ENCODE assay signal across 13 cellular contexts in the genomic region with DNA sequence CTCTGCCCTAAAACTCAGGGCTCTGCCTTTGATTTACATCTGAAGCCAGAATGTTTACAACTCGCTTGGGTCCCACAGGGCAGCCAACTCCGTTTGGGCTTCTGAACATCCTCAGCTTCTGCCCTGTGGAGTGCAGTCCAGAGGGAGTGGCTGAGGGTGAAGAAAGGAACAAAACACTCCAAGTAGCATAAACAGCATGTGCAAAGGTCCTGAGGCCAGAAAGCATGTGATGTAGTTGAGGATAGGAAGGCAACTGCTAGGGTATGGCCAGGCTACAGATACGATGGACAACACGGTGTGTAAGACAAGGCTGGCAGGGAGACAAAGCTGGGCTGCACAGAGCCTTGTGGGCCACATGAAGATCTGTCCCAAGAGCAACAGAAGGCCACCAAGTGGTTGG. TPM values are rescaled to one million over a fixed set of nuclear protein-coding genes. Genes with fewer than 3 reads are reported as not detected.
DNase-seq lines count a peak whose midpoint lies in the region; ATAC-seq, FAIRE-seq and TF ChIP-seq lines count a peak whose summit lies in the region.
"Had no signal": no experiment of that assay in that cellular context is flagged by ENCODE, and none has a peak within 500 bp of the region (broad histone marks: within the 10 kb centered on the region; RNA-seq: fewer than 3 reads in every experiment).

No MANE protein-coding gene starts in this region.

- WGBS in K562 (ENCODE audit: insufficient coverage, low coverage, missing lambda C conversion rate): 0% methylated on average over 4 of the region's 4 CpGs
- 84 to 85% methylated on average over 4 of the region's 4 CpGs for WGBS in sigmoid colon, 2 donors

- intact Hi-C loops in K562 (cut with micrococcal nuclease): no loop called here
- intact Hi-C loops in sigmoid colon (cut with DNase I): no loop called here

- H3K79me2 ChIP-seq in K562 (ENCODE audit: control insufficient read depth, insufficient read depth, low read length) (no peaks in the 10 kb centered on the region), keratinocyte (ENCODE audit: control insufficient read depth, insufficient read depth, low read length) (peaks cover 100% of the 10 kb centered on the region)

- POLR2A ChIA-PET in K562 (lab: Yijun Ruan, JAX): no interaction called here

- no peak for TF ChIP-seq CTCF in K562 (IDR thresholded peaks at IDR 0.05 in 2 of 3, conservative IDR thresholded peaks at IDR 0.05 in 1 of 3; ENCODE audit: insufficient read depth in 2 of 3, low read depth in 1 of 3, low read length in 3 of 3)
- TF ChIP-seq CTCF in keratinocyte (optimal IDR thresholded peaks at IDR 0.05 in 1 of 3, IDR thresholded peaks at IDR 0.05 in 1 of 3, conservative IDR thresholded peaks at IDR 0.05 in 1 of 3; ENCODE audit: extremely low read depth in 1 of 3, insufficient read depth in 2 of 3, low read length in 3 of 3): no peak
- TF ChIP-seq CTCF in sigmoid colon (IDR thresholded peaks at IDR 0.05): no peak

- H3K4me2 ChIP-seq in K562 (ENCODE audit: insufficient read depth, low read length) (no peak overlapping the region), keratinocyte (ENCODE audit: control insufficient read depth, extremely low read depth, insufficient read depth, low read depth, low read length) (peak overlapping the region; percentile 47)

- ATAC-seq in K562 (no peak), GM18868 (IDR thresholded peaks at IDR 0.05; ENCODE audit: unreplicated experiment) (no peak)

- no peak for TF ChIP-seq RAD21 in K562 (CRISPR knock-in tag; conservative IDR thresholded peaks at IDR 0.05 in 1 of 2, IDR thresholded peaks at IDR 0.05 in 1 of 2)

- dilution Hi-C loops in keratinocyte (cut with MboI; ENCODE audit: extremely low pct_ligation_motif_present, low sequenced_read_pairs): no loop called here

- H3K9ac ChIP-seq in K562 (ENCODE audit: insufficient read depth in 1 of 2, low read depth in 2 of 2, low read length in 2 of 2) (no peak overlapping the region), keratinocyte (ENCODE audit: control insufficient read depth, extremely low read depth, insufficient read depth, low read length) (peak overlapping the region; percentile 17)

- CTCF ChIA-PET in K562 (lab: Yijun Ruan, JAX; ENCODE audit: low intra/inter-chr PET ratio): no interaction called here

- H2AFZ ChIP-seq in K562 (ENCODE audit: low read depth, low read length) (no peak overlapping the region), keratinocyte (ENCODE audit: control insufficient read depth, low read length) (no peak overlapping the region)

- no peaks in the 10 kb centered on the region for H3K4me1 ChIP-seq in K562 (replicated peaks in 1 of 2; ENCODE audit: control insufficient read depth in 2 of 2, insufficient read depth in 2 of 2, low read length in 2 of 2)
- peaks cover 99% of the 10 kb centered on the region for H3K4me1 ChIP-seq in keratinocyte (ENCODE audit: control insufficient read depth, extremely low read depth, insufficient read depth, low read length)
- H3K4me1 ChIP-seq in sigmoid colon: peaks cover 0 to 91% (median 72%) of the 10 kb centered on the region in 4 donors

- no TSS peak for BruUV-seq in K562 (replicated peaks; lab: Mats Ljungman, UMichigan)

- no peaks in the 10 kb centered on the region for H3K36me3 ChIP-seq in K562 (ENCODE audit: control insufficient read depth, insufficient read depth, low read length)
- H3K36me3 ChIP-seq in keratinocyte (ENCODE audit: control insufficient read depth in 2 of 2, extremely low read depth in 1 of 2, insufficient read depth in 2 of 2, low read length in 2 of 2): peaks cover 41 to 77% of the 10 kb centered on the region in 2 experiments
- H3K36me3 ChIP-seq in sigmoid colon: peaks cover 7 to 58% (median 18%) of the 10 kb centered on the region in 4 donors

- H3K9me1 ChIP-seq in K562 (ENCODE audit: control insufficient read depth, insufficient read depth, low read length): no peaks in the 10 kb centered on the region
- peaks cover 13% of the 10 kb centered on the region for H3K9me1 ChIP-seq in keratinocyte (ENCODE audit: control insufficient read depth, extremely low read depth, insufficient read depth, low read length)

- in situ Hi-C loops in K562 (cut with MboI): no loop called here

- no peaks in the 10 kb centered on the region for H3K9me3 ChIP-seq in K562 (replicated peaks; ENCODE audit: control insufficient read depth, insufficient read depth, low read depth, low read length)
- H3K9me3 ChIP-seq in keratinocyte (ENCODE audit: control insufficient read depth, low read depth, low read length): no peaks in the 10 kb centered on the region
- H3K9me3 ChIP-seq in sigmoid colon: no peaks in the 10 kb centered on the region

- no peak overlapping the region for H3K4me3 ChIP-seq in K562
- H3K4me3 ChIP-seq in keratinocyte (ENCODE audit: control insufficient read depth in 2 of 3, extremely low read depth in 1 of 3, insufficient read depth in 2 of 3, low read depth in 1 of 3, low read length in 3 of 3): no peak overlapping the region
- no peak overlapping the region for H3K4me3 ChIP-seq in sigmoid colon

- no peak for TF ChIP-seq POLR2A in K562 (conservative IDR thresholded peaks at IDR 0.05)
- no peak for TF ChIP-seq POLR2A in sigmoid colon (IDR thresholded peaks at IDR 0.05)

- H4K20me1 ChIP-seq in K562 (replicated peaks; ENCODE audit: control insufficient read depth, insufficient read depth, low read length) (no peaks in the 10 kb centered on the region), keratinocyte (ENCODE audit: control insufficient read depth, extremely low read depth, insufficient read depth, low read length) (peaks cover 79% of the 10 kb centered on the region)

- FAIRE-seq in K562 (lab: Jason Lieb, UNC): no peak
- peak; percentile 39 for FAIRE-seq in keratinocyte (lab: Jason Lieb, UNC)

- H3K27ac ChIP-seq in K562 (ENCODE audit: extremely low read depth, low read depth, low read length) (no peak overlapping the region), keratinocyte (ENCODE audit: control insufficient read depth, insufficient read depth, low read length) (peak overlapping the region; percentile 62), sigmoid colon (peak overlapping the region in 3 of 4 donors; percentile 74 to 87 (median 83)), substantia nigra (ENCODE audit: low read depth, low read length, poor library complexity, severe bottlenecking) (no peak overlapping the region)

- H3K27me3 ChIP-seq in K562 (ENCODE audit: control insufficient read depth in 2 of 2, insufficient read depth in 2 of 2, low read length in 2 of 2) (peaks cover 0 to 33% of the 10 kb centered on the region in 2 experiments; a peak in 2 of 5 replicates), keratinocyte (ENCODE audit: control insufficient read depth, extremely low read depth, insufficient read depth, low read length) (no peaks in the 10 kb centered on the region), sigmoid colon (no peaks in the 10 kb centered on the region)

- TF ChIP-seq EP300 in K562 (IDR thresholded peaks at IDR 0.05; ENCODE audit: low read length): no peak
- TF ChIP-seq EP300 in sigmoid colon (IDR thresholded peaks at IDR 0.05): peak in 2 of 4 donors; percentile 4 to 26

- DNase-seq in EH (ENCODE audit: low read depth) (peak; percentile 22), K562 (ENCODE audit: extremely low read depth in 1 of 4, low spot score in 3 of 4) (no peak), keratinocyte (ENCODE audit: low read depth, low spot score) (no peak), sigmoid colon (peak; percentile 79), NCI-H748 treated with DMSO at 0.1 percent for 48 hours (lab: John Stamatoyannopoulos, UW) (no peak), substantia nigra (lab: John Stamatoyannopoulos, UW) (no peak), T1000 (lab: John Stamatoyannopoulos, UW) (no peak)
- DNase-seq: activated B cell treated with CpG ODN at 0.5 μM for 24 hours; activated CD8-positive, alpha-beta memory T cell treated with anti-CD3 and anti-CD28 coated beads, Interleukin-2, amount 50 U/mL, for 4 hours; H7; NCI-H2107; stimulated activated CD4-positive, alpha-beta T cell treated with anti-CD3 and anti-CD28 coated beads, Interleukin-4, amount 100 ng/mL, for 24 hours had no signal

TF ChIP-seq in K562, 482 proteins besides CTCF, POLR2A, EP300 and RAD21 (continues in another document):
- TF ChIP-seq RBM25 (IDR thresholded peaks at IDR 0.05; ENCODE audit: low read depth, low read length, severe bottlenecking): peak; percentile 56

RNA-seq across cellular contexts. Expression of a gene that starts 12.5 kb away (rescaled TPM):
- total RNA-seq in K562 (2011; cell fraction: chromatin; rRNA removed; ENCODE audit: low replicate concordance): 0.62 and 1.1 TPM in 2 replicates
- 1.2 and 1.3 TPM in 2 replicates for total RNA-seq in K562 (2011; cell fraction: nucleolus; rRNA removed)
- 0.23 and 0.44 TPM in 2 replicates for total RNA-seq in K562 (2011; cell fraction: nucleoplasm; rRNA removed)
- total RNA-seq in K562 (2014; rRNA removed) (0.09 and 0.94 TPM in 2 replicates), K562 (2014; rRNA removed; fragmentation: Illumina TruSeq; extraction: Trizol) (0.07 and 0.19 TPM in 2 replicates), K562 (2015; rRNA removed; fragmentation: Illumina TruSeq; extraction: Trizol) (0.04 and 0.14 TPM in 2 replicates), K562 (2021) (0.36 and 0.40 TPM in 2 replicates), sigmoid colon (10 to 100 TPM; 29.9 to 76.4 (median 53.1) TPM)
- polyA plus RNA-seq in K562 (2011; rRNA removed) (0.06 and 0.16 TPM in 2 replicates), K562 (2014; fragmentation: Illumina TruSeq; extraction: Trizol) (0.07 and 0.12 TPM in 2 replicates), K562 (2014; fragmentation: Nextera tagmentation; extraction: Ambion mirVana) (under 1 TPM; 0.04 TPM), K562 (2014; rRNA removed) (0.11 and 0.12 TPM in 2 replicates), keratinocyte (82.1 to 117 TPM (median 84.2 TPM) in 3 replicates), sigmoid colon (10 to 100 TPM in 1 of 3 donors, 1 to 10 TPM in 2; 3.9 to 32.4 (median 4.2) TPM)
- 0.03 and 0.09 TPM in 2 replicates for polyA plus RNA-seq in K562 (2011; cell fraction: cytosol; rRNA removed)
- polyA plus RNA-seq in K562 (2011; cell fraction: nucleus; rRNA removed): 0.51 and 0.91 TPM in 2 replicates
- polyA plus RNA-seq in K562 (2012): 0.09 and 0.24 TPM in 2 replicates
- polyA minus RNA-seq in K562 (2011; rRNA and poly(A)+ RNA removed): 0.39 and 0.63 TPM in 2 replicates
- 0.46 and 0.57 TPM in 2 replicates for polyA minus RNA-seq in K562 (2011; cell fraction: cytosol; rRNA and poly(A)+ RNA removed)
- 0.13 and 1.2 TPM in 2 replicates for polyA minus RNA-seq in K562 (2011; cell fraction: nucleus; rRNA and poly(A)+ RNA removed)
- polyA plus RNA-seq in keratinocyte (2011; ENCODE audit: low read depth): 69.6 TPM
- polyA plus RNA-seq in keratinocyte (2011; cell fraction: cytosol; rRNA removed): 27.6 and 29.1 TPM in 2 replicates
- 356 and 357 TPM in 2 replicates for polyA plus RNA-seq in keratinocyte (2011; cell fraction: nucleus; rRNA removed)
- 37.1 and 115 TPM in 2 replicates for polyA plus RNA-seq in keratinocyte (2012; ENCODE audit: low replicate concordance)
- 306 to 390 TPM (median 389 TPM) in 3 replicates for polyA minus RNA-seq in keratinocyte
- polyA minus RNA-seq in keratinocyte (2011; cell fraction: cytosol; rRNA and poly(A)+ RNA removed): 89.8 TPM
- 497 and 766 TPM in 2 replicates for polyA minus RNA-seq in keratinocyte (2011; cell fraction: nucleus; rRNA and poly(A)+ RNA removed)
- total RNA-seq: activated B cell treated with CpG ODN at 0.5 μM for 24 hours had no signal

Comparison
In these comparisons a context has a peak if more than half of its experiments do, and no peak if none do; other contexts are left out.
1. DNase-seq: peak in EH (single experiment) and sigmoid colon (single experiment); none in K562 (0 of 4), keratinocyte (single experiment), NCI-H748 treated with DMSO at 0.1 percent for 48 hours (single experiment), substantia nigra (0 of 49) and T1000 (single experiment).
2. H3K27ac ChIP-seq: peak in keratinocyte (single experiment) and sigmoid colon (3 of 4); none in K562 (single experiment) and substantia nigra (single experiment).